In the genomic region with DNA sequence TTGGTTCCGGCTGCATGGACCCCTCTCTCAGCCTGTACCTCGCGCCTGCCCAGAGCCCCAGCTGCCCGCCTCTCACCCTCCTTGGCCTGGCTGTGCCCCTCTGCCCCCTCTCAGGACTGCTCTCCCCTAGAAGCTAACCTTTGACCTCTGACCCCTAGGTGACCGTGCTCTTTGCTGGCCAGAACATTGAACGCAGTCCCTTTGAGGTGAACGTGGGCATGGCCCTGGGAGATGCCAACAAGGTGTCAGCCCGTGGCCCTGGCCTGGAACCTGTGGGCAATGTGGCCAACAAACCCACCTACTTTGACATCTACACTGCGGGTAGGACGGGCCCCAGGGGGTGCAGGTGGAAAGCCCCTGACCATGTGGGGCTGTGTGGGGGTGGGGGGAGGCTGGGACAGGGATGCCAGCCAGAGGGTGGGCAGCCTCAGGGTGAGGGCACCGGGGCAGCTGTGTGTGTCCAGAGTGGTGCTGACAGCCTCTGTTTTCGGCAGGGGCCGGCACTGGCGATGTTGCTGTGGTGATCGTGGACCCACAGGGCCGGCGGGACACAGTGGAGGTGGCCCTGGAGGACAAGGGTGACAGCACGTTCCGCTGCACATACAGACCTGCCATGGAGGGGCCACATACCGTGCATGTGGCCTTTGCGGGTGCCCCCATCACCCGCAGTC, we compare ENCODE assay signal across 1 cellular context.
TF ChIP-seq lines count a peak whose summit lies in the region.

No MANE protein-coding gene starts in this region.

TF ChIP-seq in HEK293, 187 proteins besides CTCF, POLR2A, EP300 and RAD21 (continued from another document):
- TF ChIP-seq, protein P1, sequence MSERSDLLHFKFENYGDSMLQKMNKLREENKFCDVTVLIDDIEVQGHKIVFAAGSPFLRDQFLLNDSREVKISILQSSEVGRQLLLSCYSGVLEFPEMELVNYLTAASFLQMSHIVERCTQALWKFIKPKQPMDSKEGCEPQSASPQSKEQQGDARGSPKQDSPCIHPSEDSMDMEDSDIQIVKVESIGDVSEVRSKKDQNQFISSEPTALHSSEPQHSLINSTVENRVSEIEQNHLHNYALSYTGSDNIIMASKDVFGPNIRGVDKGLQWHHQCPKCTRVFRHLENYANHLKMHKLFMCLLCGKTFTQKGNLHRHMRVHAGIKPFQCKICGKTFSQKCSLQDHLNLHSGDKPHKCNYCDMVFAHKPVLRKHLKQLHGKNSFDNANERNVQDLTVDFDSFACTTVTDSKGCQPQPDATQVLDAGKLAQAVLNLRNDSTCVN (tag by site-specific recombination; optimal IDR thresholded peaks at IDR 0.05) = no peak
- TF ChIP-seq GLIS2 (tag by site-specific recombination; IDR thresholded peaks at IDR 0.05) = 0 out of 2 replicates have a peak, but pooled peaks have one; percentile 6
- TF ChIP-seq BCL11A (tag by site-specific recombination; IDR thresholded peaks at IDR 0.05; ENCODE audit: low read depth) = peak; percentile 90
- no peak for TF ChIP-seq ZNF19 (tag by site-specific recombination; IDR thresholded peaks at IDR 0.05; ENCODE audit: low read depth)
- TF ChIP-seq ZNF324 (tag by site-specific recombination; IDR thresholded peaks at IDR 0.05) = no peak
- no peak for TF ChIP-seq ZNF292 (tag by site-specific recombination; IDR thresholded peaks at IDR 0.05; ENCODE audit: borderline replicate concordance, low read depth)
